9 cellular contexts compared by ENCODE assay signal in genomic region chr15:58738051-58738707, GRCh38. TPM values are rescaled to one million over a fixed set of nuclear protein-coding genes. Genes with fewer than 3 reads are reported as not detected.
A peak's percentile ranks its signal among the peaks of the same experiment; 100 is the strongest.
DNase-seq lines count a peak whose midpoint lies in the region; ATAC-seq and TF ChIP-seq lines count a peak whose summit lies in the region.
"Had no signal": no experiment of that assay in that cellular context is flagged by ENCODE, and none has a peak within 500 bp of the region (broad histone marks: within the 10 kb centered on the region; RNA-seq: fewer than 3 reads in every experiment).

No MANE protein-coding gene starts in this region.

- H3K27me3 ChIP-seq in dorsolateral prefrontal cortex: no peaks in the 10 kb centered on the region
- H3K27me3 ChIP-seq: right atrium auricular region had no signal

- peak; percentile 81 for ATAC-seq in omental fat pad (ENCODE audit: low FRiP score)

- H3K27ac ChIP-seq in dorsolateral prefrontal cortex: no peak overlapping the region

- TF ChIP-seq CTCF in cardiac fibroblast (IDR thresholded peaks at IDR 0.05; ENCODE audit: low read depth, low read length) (no peak), omental fat pad (IDR thresholded peaks at IDR 0.05) (no peak), dorsolateral prefrontal cortex (IDR thresholded peaks at IDR 0.05 in 54 of 56, conservative IDR thresholded peaks at IDR 0.05 in 2 of 56; ENCODE audit: low read depth in 1 of 56, partially characterized antibody in 56 of 56) (no peak)

- intact Hi-C loops in dorsolateral prefrontal cortex (cut with DNase I): no loop called here

- H3K4me3 ChIP-seq in cardiac fibroblast (replicated peaks in 1 of 2; ENCODE audit: low read depth in 2 of 2, low read length in 2 of 2): no peak overlapping the region
- no peak overlapping the region for H3K4me3 ChIP-seq in dorsolateral prefrontal cortex
- H3K4me3 ChIP-seq: right atrium auricular region had no signal

- DNase-seq in GM03348 (ENCODE audit: low spot score) (peak; percentile 29), NOMO-1 (lab: John Stamatoyannopoulos, UW; ENCODE audit: unreplicated experiment in 2 of 2) (peak; percentile 43 to 85), cardiac fibroblast (ENCODE audit: low read depth in 2 of 2) (peak; percentile 61 to 73), omental fat pad (ENCODE audit: low spot score) (no peak), HT-29 (ENCODE audit: low spot score) (no peak), dorsolateral prefrontal cortex (no peak), NCI-H1105 (lab: John Stamatoyannopoulos, UW) (no peak)
- DNase-seq: NCI-H2227 treated with DMSO at 0.1 percent for 48 hours had no signal

RNA-seq across cellular contexts. Expression of gene ADAM10, which starts 11.3 kb away (rescaled TPM):
- total RNA-seq in omental fat pad (100 to 1,000 TPM in 1 of 4 donors, 10 to 100 TPM in 3; 51.6 to 111 (median 63.3) TPM), dorsolateral prefrontal cortex (100 to 1,000 TPM in 100 of 120 experiments, 10 to 100 TPM in 20; 85.4 to 177 (median 116) TPM)
- total RNA-seq in HT-29 (2014; rRNA removed; shearing (Covaris generic)): 138 and 145 TPM in 2 replicates

RNA-seq across cellular contexts. Expression of gene MINDY2, which starts 32.9 kb away (rescaled TPM):
- 10 to 100 TPM; 10.4 to 36.6 (median 17.0) TPM for total RNA-seq in omental fat pad
- 11.0 and 16.2 TPM in 2 replicates for total RNA-seq in HT-29 (2014; rRNA removed; shearing (Covaris generic))
- 10 to 100 TPM; 28.6 to 56.4 (median 40.0) TPM for total RNA-seq in dorsolateral prefrontal cortex

Comparison
In these comparisons a context has a peak if more than half of its experiments do, and no peak if none do; other contexts are left out.
1. DNase-seq: peak in GM03348 (single experiment), NOMO-1 (2 of 2) and cardiac fibroblast (2 of 2); none in omental fat pad (single experiment), HT-29 (single experiment), dorsolateral prefrontal cortex (0 of 10) and NCI-H1105 (single experiment).